ENCODE assay signal across 7 cellular contexts in the genomic region with DNA sequence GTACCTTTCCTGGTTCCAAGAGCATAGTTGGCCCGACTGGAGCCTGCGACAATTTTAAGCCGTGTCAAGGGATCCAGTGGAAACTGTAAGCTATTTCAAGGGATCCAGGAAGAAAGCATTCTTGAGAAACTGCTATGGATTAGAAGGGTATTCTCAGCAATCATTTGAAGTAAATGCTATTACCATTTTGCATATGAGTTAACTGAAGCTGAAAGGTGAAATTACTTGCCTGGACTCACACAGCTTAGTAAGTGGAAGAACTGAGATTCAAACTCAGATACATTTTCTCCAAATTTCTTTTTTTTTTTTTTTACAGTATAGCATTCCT.
DNase-seq lines count a peak whose midpoint lies in the region; ATAC-seq and TF ChIP-seq lines count a peak whose summit lies in the region.

No MANE protein-coding gene starts in this region.

- no peak for TF ChIP-seq CTCF in SU-DHL-6 (IDR thresholded peaks at IDR 0.05; ENCODE audit: insufficient read depth, low read length, poor library complexity, severe bottlenecking)

- ATAC-seq in GM18505 (IDR thresholded peaks at IDR 0.05; ENCODE audit: unreplicated experiment) = no peak

- H3K9ac ChIP-seq in SU-DHL-6 (ENCODE audit: low read length) = peak overlapping the region; percentile 74

- no peaks in the 10 kb centered on the region for H4K20me1 ChIP-seq in SU-DHL-6 (ENCODE audit: low read depth, low read length)

- no peaks in the 10 kb centered on the region for H3K27me3 ChIP-seq in SU-DHL-6 (ENCODE audit: low read length)

- peaks cover 6% of the 10 kb centered on the region; the same call in 1 of the 2 replicates for H3K36me3 ChIP-seq in SU-DHL-6 (ENCODE audit: low read length)

- TF ChIP-seq POLR2A in GM18505 (IDR thresholded peaks at IDR 0.05; ENCODE audit: borderline replicate concordance, extremely low read depth, insufficient read depth, insufficient read length) = no peak

- H3F3A ChIP-seq in SU-DHL-6 (ENCODE audit: insufficient read depth) = no peaks in the 10 kb centered on the region; the same call in 1 of the 2 replicates

- H3K79me2 ChIP-seq in SU-DHL-6 (ENCODE audit: insufficient read depth, low read length) = peaks cover 5% of the 10 kb centered on the region; the same call in 1 of the 2 replicates

- H3K9me3 ChIP-seq in SU-DHL-6 (ENCODE audit: insufficient read depth, low read length) = no peaks in the 10 kb centered on the region

- peak overlapping the region; percentile 49 for H3K27ac ChIP-seq in SU-DHL-6 (ENCODE audit: low read depth, low read length)
- H3K27ac ChIP-seq in skin epidermis = peak overlapping the region in 18 of 21 experiments; percentile 52 to 89 (median 79)

- H3K4me2 ChIP-seq in SU-DHL-6 (ENCODE audit: low read depth, low read length, poor library complexity, severe bottlenecking) = peak overlapping the region; percentile 99

- H3K4me3 ChIP-seq in SU-DHL-6 (ENCODE audit: insufficient read depth, low read length, poor library complexity, severe bottlenecking) (peak overlapping the region; percentile 80), skin epidermis (peak overlapping the region; percentile 51 to 70 (median 63))

- DNase-seq in HCEC 1CT = peak; percentile 21
- peak; percentile 9 for DNase-seq in germinal center (ENCODE audit: low spot score)
- DNase-seq in DMS153 (lab: John Stamatoyannopoulos, UW) = no peak
- DNase-seq in kidney glomerular epithelial cell (lab: John Stamatoyannopoulos, UW) = no peak

- H3K9me2 ChIP-seq in SU-DHL-6 (replicated peaks; ENCODE audit: insufficient read depth, low read length) = no peaks in the 10 kb centered on the region

- H2AFZ ChIP-seq in SU-DHL-6 (ENCODE audit: low read depth, low read length, severe bottlenecking) = peak overlapping the region; percentile 73

Comparison
In these comparisons a context has a peak if more than half of its experiments do, and no peak if none do; other contexts are left out.
1. DNase-seq: peak in HCEC 1CT (single experiment) and germinal center (single experiment); none in DMS153 (single experiment) and kidney glomerular epithelial cell (single experiment).